Comparison of ENCODE assay signal across 1 cellular context in genomic region chr1:32874860-32875793, GRCh38.
TF ChIP-seq lines count a peak whose summit lies in the region.

No MANE protein-coding gene starts in this region.

TF ChIP-seq in HEK293, 187 proteins besides CTCF, POLR2A, EP300 and RAD21 (continued from another document):
- TF ChIP-seq ZBTB11 (tag by site-specific recombination; conservative IDR thresholded peaks at IDR 0.05; ENCODE audit: low read depth) (no peak), PRDM6 (tag by site-specific recombination; IDR thresholded peaks at IDR 0.05) (no peak), ZNF510 (tag by site-specific recombination; IDR thresholded peaks at IDR 0.05; ENCODE audit: insufficient replicate concordance) (no peak), PRDM1 (tag by site-specific recombination; IDR thresholded peaks at IDR 0.05) (peak; percentile 74), ZNF16 (tag by site-specific recombination; IDR thresholded peaks at IDR 0.05; ENCODE audit: low read depth) (no peak), ZSCAN30 (tag by site-specific recombination; IDR thresholded peaks at IDR 0.05) (no peak)
